Comparison of ENCODE assay signal across 22 cellular contexts in genomic region chr11:133936551-133936950, GRCh38.
"Had no signal": no experiment of that assay in that cellular context is flagged by ENCODE, and none has a peak within 500 bp of the region (broad histone marks: within the 10 kb centered on the region; RNA-seq: fewer than 3 reads in every experiment).

No MANE protein-coding gene starts in this region.

- H3K27me3 Mint-ChIP-seq: activated B cell treated with CpG ODN at 0.5 μM for 24 hours; activated CD4-positive, alpha-beta memory T cell treated with anti-CD3 and anti-CD28 coated beads, Interleukin-2, amount 10 ng/mL, durations not matched to agents 7 days and 5 days; activated CD4-positive, alpha-beta T cell treated with anti-CD3 and anti-CD28 coated beads for 36 hours; activated naive CD4-positive, alpha-beta T cell treated with anti-CD3 and anti-CD28 coated beads, Interleukin-2, amount 50 U/mL, for 24 hours; naive thymus-derived CD8-positive, alpha-beta T cell; stimulated activated naive CD8-positive, alpha-beta T cell treated with anti-CD3 and anti-CD28 coated beads, Interleukin-15, Interleukin-2, amounts not matched to agents 100 ng/mL and 50 ng/mL, for 24 hours had no signal

- H3K27ac ChIP-seq: breast epithelium, colonic mucosa, neutrophil, ovary, psoas muscle, thyroid gland had no signal

- H3K36me3 ChIP-seq: breast epithelium, colonic mucosa, neutrophil, ovary had no signal

- H3K9me3 ChIP-seq: breast epithelium, colonic mucosa, neutrophil, ovary, psoas muscle, thyroid gland had no signal

- H3K4me1 Mint-ChIP-seq: activated B cell treated with CpG ODN at 0.5 μM for 24 hours; activated naive CD4-positive, alpha-beta T cell treated with anti-CD3 and anti-CD28 coated beads, Interleukin-2, amount 50 U/mL, for 24 hours had no signal

- DNase-seq: activated B cell treated with CpG ODN at 0.5 μM for 24 hours; activated CD4-positive, alpha-beta memory T cell treated with anti-CD3 and anti-CD28 coated beads, Interleukin-2, amount 10 ng/mL, durations not matched to agents 7 days and 5 days; activated CD4-positive, alpha-beta T cell treated with anti-CD3 and anti-CD28 coated beads for 36 hours; activated gamma-delta T cell; colonic mucosa; kidney; naive thymus-derived CD8-positive, alpha-beta T cell; ovary; psoas muscle; stimulated activated CD4-positive, alpha-beta T cell treated with anti-CD3 and anti-CD28 coated beads, Interleukin-12 subunit alpha, Interleukin-12 subunit beta, amount 100 ng/mL, for 4 hours; stimulated activated CD4-positive, alpha-beta T cell treated with anti-CD3 and anti-CD28 coated beads, Interleukin-1b, Interleukin-23, amount 100 ng/mL, for 48 hours; T1000; thyroid gland had no signal

- ATAC-seq: activated CD4-positive, alpha-beta T cell treated with anti-CD3 and anti-CD28 coated beads for 36 hours; left lobe of liver; naive thymus-derived CD8-positive, alpha-beta T cell; psoas muscle had no signal

- H3K4me3 ChIP-seq: breast epithelium, colonic mucosa, lung, ovary, psoas muscle, thyroid gland had no signal

- FAIRE-seq: astrocyte, kidney had no signal

- H3K4me3 Mint-ChIP-seq: activated B cell treated with CpG ODN at 0.5 μM for 24 hours; activated CD4-positive, alpha-beta memory T cell treated with anti-CD3 and anti-CD28 coated beads, Interleukin-2, amount 10 ng/mL, durations not matched to agents 7 days and 5 days; activated CD4-positive, alpha-beta T cell treated with anti-CD3 and anti-CD28 coated beads for 36 hours; activated naive CD4-positive, alpha-beta T cell treated with anti-CD3 and anti-CD28 coated beads, Interleukin-2, amount 50 U/mL, for 24 hours; activated T-helper 1 cell treated with anti-CD3 and anti-CD28 coated beads, Interleukin-12 subunit alpha, Interleukin-12 subunit beta, Interleukin-2, Interleukin-4 antibody, amounts not matched to agents 30 ng/mL and 10 ng/mL and 1 ng/mL, durations not matched to agents 14 hours and 24 hours and 36 hours; naive thymus-derived CD8-positive, alpha-beta T cell; stimulated activated naive CD8-positive, alpha-beta T cell treated with anti-CD3 and anti-CD28 coated beads, Interleukin-15, Interleukin-2, amounts not matched to agents 100 ng/mL and 50 ng/mL, for 24 hours; T-helper 1 cell treated with Interleukin-12 subunit alpha and Interleukin-12 subunit beta and Interleukin-4 antibody, amounts not matched to agents 30 μg/mL and 1 μg/mL, for 36 hours had no signal

- H3K27ac Mint-ChIP-seq: activated B cell treated with CpG ODN at 0.5 μM for 24 hours; activated CD4-positive, alpha-beta memory T cell treated with anti-CD3 and anti-CD28 coated beads, Interleukin-2, amount 10 ng/mL, durations not matched to agents 7 days and 5 days; activated CD4-positive, alpha-beta T cell treated with anti-CD3 and anti-CD28 coated beads for 36 hours; activated naive CD4-positive, alpha-beta T cell treated with anti-CD3 and anti-CD28 coated beads, Interleukin-2, amount 50 U/mL, for 24 hours; activated T-helper 1 cell treated with anti-CD3 and anti-CD28 coated beads, Interleukin-12 subunit alpha, Interleukin-12 subunit beta, Interleukin-2, Interleukin-4 antibody, amounts not matched to agents 30 ng/mL and 10 ng/mL and 1 ng/mL, durations not matched to agents 14 hours and 24 hours and 36 hours; naive thymus-derived CD8-positive, alpha-beta T cell; stimulated activated naive CD8-positive, alpha-beta T cell treated with anti-CD3 and anti-CD28 coated beads, Interleukin-15, Interleukin-2, amounts not matched to agents 100 ng/mL and 50 ng/mL, for 24 hours; T-helper 1 cell treated with Interleukin-12 subunit alpha and Interleukin-12 subunit beta and Interleukin-4 antibody, amounts not matched to agents 30 μg/mL and 1 μg/mL, for 36 hours had no signal

- H3K9me3 Mint-ChIP-seq: activated B cell treated with CpG ODN at 0.5 μM for 24 hours; activated naive CD4-positive, alpha-beta T cell treated with anti-CD3 and anti-CD28 coated beads, Interleukin-2, amount 50 U/mL, for 24 hours; activated T-helper 1 cell treated with anti-CD3 and anti-CD28 coated beads, Interleukin-12 subunit alpha, Interleukin-12 subunit beta, Interleukin-2, Interleukin-4 antibody, amounts not matched to agents 30 ng/mL and 10 ng/mL and 1 ng/mL, durations not matched to agents 14 hours and 24 hours and 36 hours; naive thymus-derived CD8-positive, alpha-beta T cell; stimulated activated naive CD8-positive, alpha-beta T cell treated with anti-CD3 and anti-CD28 coated beads, Interleukin-15, Interleukin-2, amounts not matched to agents 100 ng/mL and 50 ng/mL, for 24 hours; T-helper 1 cell treated with Interleukin-12 subunit alpha and Interleukin-12 subunit beta and Interleukin-4 antibody, amounts not matched to agents 30 μg/mL and 1 μg/mL, for 36 hours had no signal

- H3K4me1 ChIP-seq: breast epithelium, colonic mucosa, psoas muscle, thyroid gland had no signal

- H3K27me3 ChIP-seq: breast epithelium, colonic mucosa, neutrophil, ovary, thyroid gland had no signal
